1 cellular context compared by ENCODE assay signal in genomic region chr6:41071923-41072835, GRCh38.
A peak's percentile ranks its signal among the peaks of the same experiment; 100 is the strongest.
TF ChIP-seq lines count a peak whose summit lies in the region.

Gene OARD1, minus strand, starts transcription at chr6:41072356. Its CDS starts 722 bp downstream, at chr6:41071634.

TF ChIP-seq in HepG2, 621 proteins besides CTCF, POLR2A, EP300 and RAD21 (continued from another document and continues in another):
- TF ChIP-seq ZNF275 (CRISPR knock-in tag; IDR thresholded peaks at IDR 0.05; ENCODE audit: borderline replicate concordance) (0 out of 2 replicates have a peak, but pooled peaks have one; percentile 53), CREB3 (CRISPR knock-in tag; IDR thresholded peaks at IDR 0.05) (0 out of 2 replicates have a peak, but pooled peaks have one; percentile 65), REL (CRISPR knock-in tag; conservative IDR thresholded peaks at IDR 0.05) (no peak), ZFX (CRISPR knock-in tag; IDR thresholded peaks at IDR 0.05; ENCODE audit: low read depth) (peak; percentile 76), MXD3 (CRISPR knock-in tag; IDR thresholded peaks at IDR 0.05) (no peak), ZNF414 (CRISPR knock-in tag; IDR thresholded peaks at IDR 0.05) (peak; percentile 73; the same call in 1 of the 2 replicates), ZFAT (CRISPR knock-in tag; conservative IDR thresholded peaks at IDR 0.05) (0 out of 2 replicates have a peak, but pooled peaks have one; percentile 45), ATM (IDR thresholded peaks at IDR 0.05; ENCODE audit: borderline replicate concordance) (no peak), STAG1 (CRISPR knock-in tag; IDR thresholded peaks at IDR 0.05) (no peak), ZNF354B (CRISPR knock-in tag; IDR thresholded peaks at IDR 0.05) (no peak), DBP (CRISPR knock-in tag; IDR thresholded peaks at IDR 0.05; ENCODE audit: not compliant biosample characterization) (peak; percentile 46), PREB (CRISPR knock-in tag; IDR thresholded peaks at IDR 0.05) (no peak; the same call in 1 of the 2 replicates), NR2F1 (CRISPR knock-in tag; IDR thresholded peaks at IDR 0.05) (no peak), CREB1 (IDR thresholded peaks at IDR 0.05) (no peak; the same call in 1 of the 2 replicates), CREB1 (CRISPR knock-in tag; IDR thresholded peaks at IDR 0.05) (peak; percentile 88), SP5 (CRISPR knock-in tag; IDR thresholded peaks at IDR 0.05; ENCODE audit: borderline replicate concordance, low read depth) (peak; percentile 54; the same call in 1 of the 2 replicates), MLLT10 (CRISPR knock-in tag; IDR thresholded peaks at IDR 0.05) (peak; percentile 27; the same call in 1 of the 2 replicates), ZNF749 (CRISPR knock-in tag; IDR thresholded peaks at IDR 0.05; ENCODE audit: borderline replicate concordance) (0 out of 2 replicates have a peak, but pooled peaks have one; percentile 23), ARHGAP35 (CRISPR knock-in tag; IDR thresholded peaks at IDR 0.05; ENCODE audit: borderline replicate concordance) (no peak), ZNF563 (CRISPR knock-in tag; IDR thresholded peaks at IDR 0.05) (peak; percentile 71), RNF2 (conservative IDR thresholded peaks at IDR 0.05; ENCODE audit: low read depth) (no peak), JUND (CRISPR knock-in tag; IDR thresholded peaks at IDR 0.05) (peak; percentile 57), HMGXB4 (CRISPR knock-in tag; IDR thresholded peaks at IDR 0.05; ENCODE audit: borderline replicate concordance in 1 of 2, low read depth in 1 of 2) (peak; percentile 82 to 86), SP4 (CRISPR knock-in tag; IDR thresholded peaks at IDR 0.05) (no peak), ZNF607 (CRISPR knock-in tag; IDR thresholded peaks at IDR 0.05; ENCODE audit: borderline replicate concordance) (peak; percentile 22; the same call in 1 of the 2 replicates), EEA1 (CRISPR knock-in tag; IDR thresholded peaks at IDR 0.05; ENCODE audit: borderline replicate concordance) (peak; percentile 96; the same call in 1 of the 2 replicates), SRSF9 (IDR thresholded peaks at IDR 0.05; ENCODE audit: borderline replicate concordance, insufficient read depth, low read depth, low read length, poor library complexity, severe bottlenecking) (no peak), TCF12 (IDR thresholded peaks at IDR 0.05) (no peak), TCF12 (CRISPR knock-in tag; IDR thresholded peaks at IDR 0.05) (0 out of 2 replicates have a peak, but pooled peaks have one; percentile 21), ZNF761 (CRISPR knock-in tag; conservative IDR thresholded peaks at IDR 0.05) (no peak; the same call in none of the 2 replicates), FIP1L1 (IDR thresholded peaks at IDR 0.05; ENCODE audit: borderline replicate concordance, insufficient read depth, low read depth, low read length) (peak; percentile 90; the same call in 1 of the 2 replicates), ZMAT5 (CRISPR knock-in tag; IDR thresholded peaks at IDR 0.05; ENCODE audit: borderline replicate concordance, low read depth) (no peak), ZNF230 (CRISPR knock-in tag; IDR thresholded peaks at IDR 0.05) (peak; percentile 94), SIX1 (CRISPR knock-in tag; IDR thresholded peaks at IDR 0.05; ENCODE audit: borderline replicate concordance) (no peak), SYNCRIP (IDR thresholded peaks at IDR 0.05; ENCODE audit: insufficient read depth, low read depth, low read length) (no peak), ZNF766 (CRISPR knock-in tag; IDR thresholded peaks at IDR 0.05; ENCODE audit: borderline replicate concordance) (peak; percentile 96; the same call in 1 of the 2 replicates), HNRNPUL1 (IDR thresholded peaks at IDR 0.05; ENCODE audit: low read depth, low read length) (0 out of 2 replicates have a peak, but pooled peaks have one; percentile 53), HNF4A (CRISPR knock-in tag; IDR thresholded peaks at IDR 0.05) (0 out of 2 replicates have a peak, but pooled peaks have one; percentile 2), ZNF670 (CRISPR knock-in tag; IDR thresholded peaks at IDR 0.05; ENCODE audit: borderline replicate concordance) (peak; percentile 6; the same call in 1 of the 2 replicates), ZNF746 (CRISPR knock-in tag; IDR thresholded peaks at IDR 0.05) (peak; percentile 69; the same call in 1 of the 2 replicates), PRMT3 (CRISPR knock-in tag; IDR thresholded peaks at IDR 0.05; ENCODE audit: borderline replicate concordance, low read depth) (no peak), ZNF550 (CRISPR knock-in tag; IDR thresholded peaks at IDR 0.05; ENCODE audit: borderline replicate concordance) (no peak), ZNF207 (IDR thresholded peaks at IDR 0.05; ENCODE audit: borderline replicate concordance) (no peak), NFKB2 (CRISPR knock-in tag; IDR thresholded peaks at IDR 0.05; ENCODE audit: borderline replicate concordance) (peak; percentile 81; the same call in 1 of the 2 replicates), CENPT (CRISPR knock-in tag; IDR thresholded peaks at IDR 0.05; ENCODE audit: low read depth) (no peak; the same call in 1 of the 2 replicates), SETDB1 (CRISPR knock-in tag; IDR thresholded peaks at IDR 0.05; ENCODE audit: borderline replicate concordance) (no peak), ZNF652 (CRISPR knock-in tag; IDR thresholded peaks at IDR 0.05; ENCODE audit: borderline replicate concordance, low read depth) (no peak), ZMYM4 (CRISPR knock-in tag; IDR thresholded peaks at IDR 0.05) (peak; percentile 86), ZNF10 (CRISPR knock-in tag; IDR thresholded peaks at IDR 0.05; ENCODE audit: borderline replicate concordance, low read depth) (no peak), ZHX2 (IDR thresholded peaks at IDR 0.05; ENCODE audit: low read depth) (peak; percentile 84), ZHX2 (CRISPR knock-in tag; IDR thresholded peaks at IDR 0.05; ENCODE audit: borderline replicate concordance) (0 out of 2 replicates have a peak, but pooled peaks have one; percentile 34), GMEB2 (CRISPR knock-in tag; IDR thresholded peaks at IDR 0.05; ENCODE audit: low read depth) (peak; percentile 59; the same call in 1 of the 2 replicates), ZNF660 (CRISPR knock-in tag; IDR thresholded peaks at IDR 0.05; ENCODE audit: borderline replicate concordance, low read depth) (no peak), KLF13 (CRISPR knock-in tag; IDR thresholded peaks at IDR 0.05) (peak; percentile 71; the same call in 1 of the 2 replicates), PAWR (CRISPR knock-in tag; IDR thresholded peaks at IDR 0.05; ENCODE audit: borderline replicate concordance) (no peak), KLF11 (CRISPR knock-in tag; IDR thresholded peaks at IDR 0.05) (no peak)
